In genomic region chr1:4307911-4308545, GRCh38 we compare ENCODE assay signal across 16 cellular contexts.
DNase-seq lines count a peak whose midpoint lies in the region; ATAC-seq and TF ChIP-seq lines count a peak whose summit lies in the region.
"Had no signal": no experiment of that assay in that cellular context is flagged by ENCODE, and none has a peak within 500 bp of the region (broad histone marks: within the 10 kb centered on the region; RNA-seq: fewer than 3 reads in every experiment).

No MANE protein-coding gene starts in this region.

- H3K27ac ChIP-seq in coronary artery: no peak overlapping the region
- H3K27ac ChIP-seq in PC-9: no peak overlapping the region
- H3K27ac ChIP-seq: 22Rv1, A549, C4-2B had no signal

- H3K27me3 ChIP-seq in PC-9 (ENCODE audit: insufficient read depth, low read depth): peaks cover 2% of the 10 kb centered on the region

- no TSS peak for BruUV-seq in PC-9 (replicated peaks; lab: Mats Ljungman, UMichigan)

- H3K79me2 ChIP-seq in PC-9 (ENCODE audit: low read depth): no peaks in the 10 kb centered on the region

- no peak overlapping the region for H3K4me2 ChIP-seq in PC-9
- H3K4me2 ChIP-seq: A549 had no signal

- CTCF ChIA-PET in PC-9 (lab: Charles Lee): no interaction called here

- H3K36me3 ChIP-seq in PC-9 (ENCODE audit: low read depth): no peaks in the 10 kb centered on the region

- H3K4me3 ChIP-seq in coronary artery: no peak overlapping the region
- no peak overlapping the region for H3K4me3 ChIP-seq in PC-9
- H3K4me3 ChIP-seq: A549 had no signal

- no peaks in the 10 kb centered on the region for H3K9me3 ChIP-seq in PC-9 (ENCODE audit: insufficient read depth, low read depth)
- H3K9me3 ChIP-seq: A549, Caco-2 had no signal

- no peak for TF ChIP-seq CTCF in coronary artery (IDR thresholded peaks at IDR 0.05)
- no peak for TF ChIP-seq CTCF in nephron progenitor cell (IDR thresholded peaks at IDR 0.05)
- TF ChIP-seq CTCF in PC-9 (conservative IDR thresholded peaks at IDR 0.05): no peak

- POLR2A ChIA-PET in PC-9 (lab: Charles Lee; ENCODE audit: unreplicated experiment): no interaction called here

- H3K9me2 ChIP-seq in PC-9 (ENCODE audit: insufficient read depth): no peaks in the 10 kb centered on the region

- peaks cover under 1% of the 10 kb centered on the region for H3K27me3 Mint-ChIP-seq in nephron progenitor cell (ENCODE audit: low read depth, poor library complexity)
- H3K27me3 Mint-ChIP-seq: CD4-positive, alpha-beta T cell had no signal

- H3K9me3 Mint-ChIP-seq in nephron progenitor cell: peaks cover 26% of the 10 kb centered on the region
- H3K9me3 Mint-ChIP-seq: CD4-positive, alpha-beta T cell had no signal

- no peaks in the 10 kb centered on the region for H3K4me1 Mint-ChIP-seq in nephron progenitor cell

- no peak for ATAC-seq in GM19463 (IDR thresholded peaks at IDR 0.05; ENCODE audit: unreplicated experiment)
- ATAC-seq: A549 had no signal

- no peak overlapping the region for H3K4me3 Mint-ChIP-seq in nephron progenitor cell
- H3K4me3 Mint-ChIP-seq: CD4-positive, alpha-beta T cell had no signal

- no peak overlapping the region for H2AFZ ChIP-seq in PC-9

- H4K20me1 ChIP-seq in PC-9 (ENCODE audit: insufficient read depth): no peaks in the 10 kb centered on the region

- intact Hi-C loops in PC-9 (cut with micrococcal nuclease; ENCODE audit: unreplicated experiment): no loop called here

- H3K27ac Mint-ChIP-seq in nephron progenitor cell: peak overlapping the region; percentile 45
- H3K27ac Mint-ChIP-seq: CD4-positive, alpha-beta T cell had no signal

- peak; percentile 38 for DNase-seq in activated effector memory CD4-positive, alpha-beta T cell treated with anti-CD3 and anti-CD28 coated beads, Interleukin-2, amount 50 U/mL, for 16 hours
- DNase-seq in activated effector memory CD4-positive, alpha-beta T cell treated with Interleukin-2 at 50 U/mL for 16 hours: no peak
- peak; percentile 47 for DNase-seq in coronary artery (ENCODE audit: low spot score)
- DNase-seq in nephron progenitor cell: no peak
- no peak for DNase-seq in PC-9
- no peak for DNase-seq in germinal center (ENCODE audit: low spot score)
- DNase-seq: AML-193; Caco-2; CD4-positive, alpha-beta T cell; DMS79 treated with DMSO at 0.1 percent for 48 hours; GF-D8; HCEC 1CT had no signal

- no peaks in the 10 kb centered on the region for H3K36me3 Mint-ChIP-seq in nephron progenitor cell (ENCODE audit: low read depth)

- H3K4me1 ChIP-seq in PC-9 (replicated peaks; ENCODE audit: insufficient read depth): no peaks in the 10 kb centered on the region
- H3K4me1 ChIP-seq: A549, Caco-2 had no signal

- H3F3A ChIP-seq in PC-9 (ENCODE audit: insufficient read depth, low read depth): no peaks in the 10 kb centered on the region

Comparison
In these comparisons a context has a peak if more than half of its experiments do, and no peak if none do; other contexts are left out.
1. DNase-seq: peak in activated effector memory CD4-positive, alpha-beta T cell treated with anti-CD3 and anti-CD28 coated beads, Interleukin-2, amount 50 U/mL, for 16 hours (single experiment) and coronary artery (single experiment); none in activated effector memory CD4-positive, alpha-beta T cell treated with Interleukin-2 at 50 U/mL for 16 hours (single experiment), nephron progenitor cell (single experiment), PC-9 (0 of 2) and germinal center (single experiment).